In the genomic region with DNA sequence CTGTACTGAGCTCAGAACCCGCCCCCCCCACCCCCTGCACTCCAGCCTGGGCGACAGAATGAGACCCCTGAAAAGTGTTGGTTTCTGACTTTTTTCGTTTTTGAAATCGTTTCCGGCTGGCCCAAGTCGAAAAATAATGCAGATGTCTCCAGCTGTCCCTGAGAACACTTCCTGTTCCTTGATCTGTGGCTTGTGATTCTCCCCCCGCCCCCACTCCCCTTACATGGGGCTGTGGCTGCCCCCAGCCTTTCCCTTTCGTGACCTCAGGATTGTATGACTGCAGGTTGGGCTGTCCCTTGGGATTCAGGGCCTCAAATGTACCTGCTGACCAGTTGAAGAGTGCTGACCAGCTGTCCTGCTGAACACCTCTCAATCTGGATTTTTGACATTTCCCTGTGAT, we compare ENCODE assay signal across 1 cellular context.
TF ChIP-seq lines count a peak whose summit lies in the region.

No MANE protein-coding gene starts in this region.

TF ChIP-seq in A549, 52 proteins besides CTCF, POLR2A, EP300 and RAD21 (continued from another document):
- TF ChIP-seq, protein P1, sequence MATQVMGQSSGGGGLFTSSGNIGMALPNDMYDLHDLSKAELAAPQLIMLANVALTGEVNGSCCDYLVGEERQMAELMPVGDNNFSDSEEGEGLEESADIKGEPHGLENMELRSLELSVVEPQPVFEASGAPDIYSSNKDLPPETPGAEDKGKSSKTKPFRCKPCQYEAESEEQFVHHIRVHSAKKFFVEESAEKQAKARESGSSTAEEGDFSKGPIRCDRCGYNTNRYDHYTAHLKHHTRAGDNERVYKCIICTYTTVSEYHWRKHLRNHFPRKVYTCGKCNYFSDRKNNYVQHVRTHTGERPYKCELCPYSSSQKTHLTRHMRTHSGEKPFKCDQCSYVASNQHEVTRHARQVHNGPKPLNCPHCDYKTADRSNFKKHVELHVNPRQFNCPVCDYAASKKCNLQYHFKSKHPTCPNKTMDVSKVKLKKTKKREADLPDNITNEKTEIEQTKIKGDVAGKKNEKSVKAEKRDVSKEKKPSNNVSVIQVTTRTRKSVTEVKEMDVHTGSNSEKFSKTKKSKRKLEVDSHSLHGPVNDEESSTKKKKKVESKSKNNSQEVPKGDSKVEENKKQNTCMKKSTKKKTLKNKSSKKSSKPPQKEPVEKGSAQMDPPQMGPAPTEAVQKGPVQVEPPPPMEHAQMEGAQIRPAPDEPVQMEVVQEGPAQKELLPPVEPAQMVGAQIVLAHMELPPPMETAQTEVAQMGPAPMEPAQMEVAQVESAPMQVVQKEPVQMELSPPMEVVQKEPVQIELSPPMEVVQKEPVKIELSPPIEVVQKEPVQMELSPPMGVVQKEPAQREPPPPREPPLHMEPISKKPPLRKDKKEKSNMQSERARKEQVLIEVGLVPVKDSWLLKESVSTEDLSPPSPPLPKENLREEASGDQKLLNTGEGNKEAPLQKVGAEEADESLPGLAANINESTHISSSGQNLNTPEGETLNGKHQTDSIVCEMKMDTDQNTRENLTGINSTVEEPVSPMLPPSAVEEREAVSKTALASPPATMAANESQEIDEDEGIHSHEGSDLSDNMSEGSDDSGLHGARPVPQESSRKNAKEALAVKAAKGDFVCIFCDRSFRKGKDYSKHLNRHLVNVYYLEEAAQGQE (IDR thresholded peaks at IDR 0.05), result no peak
- TF ChIP-seq SMC3 (IDR thresholded peaks at IDR 0.05) (no peak), EHMT2 (IDR thresholded peaks at IDR 0.05; ENCODE audit: low read depth) (no peak), ESRRA (IDR thresholded peaks at IDR 0.05; ENCODE audit: borderline replicate concordance, low read length) (no peak), CHD4 (IDR thresholded peaks at IDR 0.05; ENCODE audit: borderline replicate concordance) (no peak)
TF ChIP-seq in A549: peak in this region for 0.
